2 cellular contexts compared by ENCODE assay signal in genomic region chr13:28117689-28118377, GRCh38.
TF ChIP-seq lines count a peak whose summit lies in the region.

No MANE protein-coding gene starts in this region.

TF ChIP-seq in SK-N-SH treated with all-trans-retinoic acid at 6 μM for 48 hours, 23 proteins besides CTCF, POLR2A, EP300 and RAD21 (continued from another document):
- TF ChIP-seq, protein P1, sequence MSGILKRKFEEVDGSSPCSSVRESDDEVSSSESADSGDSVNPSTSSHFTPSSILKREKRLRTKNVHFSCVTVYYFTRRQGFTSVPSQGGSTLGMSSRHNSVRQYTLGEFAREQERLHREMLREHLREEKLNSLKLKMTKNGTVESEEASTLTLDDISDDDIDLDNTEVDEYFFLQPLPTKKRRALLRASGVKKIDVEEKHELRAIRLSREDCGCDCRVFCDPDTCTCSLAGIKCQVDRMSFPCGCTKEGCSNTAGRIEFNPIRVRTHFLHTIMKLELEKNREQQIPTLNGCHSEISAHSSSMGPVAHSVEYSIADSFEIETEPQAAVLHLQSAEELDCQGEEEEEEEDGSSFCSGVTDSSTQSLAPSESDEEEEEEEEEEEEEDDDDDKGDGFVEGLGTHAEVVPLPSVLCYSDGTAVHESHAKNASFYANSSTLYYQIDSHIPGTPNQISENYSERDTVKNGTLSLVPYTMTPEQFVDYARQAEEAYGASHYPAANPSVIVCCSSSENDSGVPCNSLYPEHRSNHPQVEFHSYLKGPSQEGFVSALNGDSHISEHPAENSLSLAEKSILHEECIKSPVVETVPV (CRISPR knock-in tag; IDR thresholded peaks at IDR 0.05): no peak
- TF ChIP-seq PPARA (CRISPR knock-in tag; IDR thresholded peaks at IDR 0.05; ENCODE audit: borderline replicate concordance) (no peak), ESRRG (CRISPR knock-in tag; IDR thresholded peaks at IDR 0.05) (no peak), OSR1 (CRISPR knock-in tag; IDR thresholded peaks at IDR 0.05) (no peak), TOX (CRISPR knock-in tag; IDR thresholded peaks at IDR 0.05; ENCODE audit: borderline replicate concordance) (no peak), ZNF565 (CRISPR knock-in tag; conservative IDR thresholded peaks at IDR 0.05; ENCODE audit: low read depth) (no peak), ZFP30 (CRISPR knock-in tag; IDR thresholded peaks at IDR 0.05) (no peak), ARNTL (CRISPR knock-in tag; IDR thresholded peaks at IDR 0.05; ENCODE audit: borderline replicate concordance, low read depth) (no peak), PATZ1 (CRISPR knock-in tag; IDR thresholded peaks at IDR 0.05; ENCODE audit: borderline replicate concordance) (no peak)
- TF ChIP-seq, protein P2, sequence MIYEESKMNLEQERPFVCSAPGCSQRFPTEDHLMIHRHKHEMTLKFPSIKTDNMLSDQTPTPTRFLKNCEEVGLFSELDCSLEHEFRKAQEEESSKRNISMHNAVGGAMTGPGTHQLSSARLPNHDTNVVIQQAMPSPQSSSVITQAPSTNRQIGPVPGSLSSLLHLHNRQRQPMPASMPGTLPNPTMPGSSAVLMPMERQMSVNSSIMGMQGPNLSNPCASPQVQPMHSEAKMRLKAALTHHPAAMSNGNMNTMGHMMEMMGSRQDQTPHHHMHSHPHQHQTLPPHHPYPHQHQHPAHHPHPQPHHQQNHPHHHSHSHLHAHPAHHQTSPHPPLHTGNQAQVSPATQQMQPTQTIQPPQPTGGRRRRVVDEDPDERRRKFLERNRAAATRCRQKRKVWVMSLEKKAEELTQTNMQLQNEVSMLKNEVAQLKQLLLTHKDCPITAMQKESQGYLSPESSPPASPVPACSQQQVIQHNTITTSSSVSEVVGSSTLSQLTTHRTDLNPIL (CRISPR knock-in tag; IDR thresholded peaks at IDR 0.05; ENCODE audit: low read depth): no peak

TF ChIP-seq in SK-N-SH, 30 proteins besides CTCF, POLR2A, EP300 and RAD21 (continued from another document):
- TF ChIP-seq GABPA (IDR thresholded peaks at IDR 0.05; ENCODE audit: low read depth) (no peak), RCOR1 (IDR thresholded peaks at IDR 0.05; ENCODE audit: low read length) (no peak), EZH2phosphoT487 (IDR thresholded peaks at IDR 0.05; ENCODE audit: borderline replicate concordance, low read depth) (no peak), NRF1 (IDR thresholded peaks at IDR 0.05; ENCODE audit: low read depth, low read length) (no peak), FOSL2 (IDR thresholded peaks at IDR 0.05; ENCODE audit: borderline replicate concordance, low read depth) (no peak), MEF2A (IDR thresholded peaks at IDR 0.05; ENCODE audit: borderline replicate concordance, low read depth) (no peak), SIN3A (IDR thresholded peaks at IDR 0.05; ENCODE audit: borderline replicate concordance, low read depth, low read length) (no peak)
- TF ChIP-seq, protein P3, sequence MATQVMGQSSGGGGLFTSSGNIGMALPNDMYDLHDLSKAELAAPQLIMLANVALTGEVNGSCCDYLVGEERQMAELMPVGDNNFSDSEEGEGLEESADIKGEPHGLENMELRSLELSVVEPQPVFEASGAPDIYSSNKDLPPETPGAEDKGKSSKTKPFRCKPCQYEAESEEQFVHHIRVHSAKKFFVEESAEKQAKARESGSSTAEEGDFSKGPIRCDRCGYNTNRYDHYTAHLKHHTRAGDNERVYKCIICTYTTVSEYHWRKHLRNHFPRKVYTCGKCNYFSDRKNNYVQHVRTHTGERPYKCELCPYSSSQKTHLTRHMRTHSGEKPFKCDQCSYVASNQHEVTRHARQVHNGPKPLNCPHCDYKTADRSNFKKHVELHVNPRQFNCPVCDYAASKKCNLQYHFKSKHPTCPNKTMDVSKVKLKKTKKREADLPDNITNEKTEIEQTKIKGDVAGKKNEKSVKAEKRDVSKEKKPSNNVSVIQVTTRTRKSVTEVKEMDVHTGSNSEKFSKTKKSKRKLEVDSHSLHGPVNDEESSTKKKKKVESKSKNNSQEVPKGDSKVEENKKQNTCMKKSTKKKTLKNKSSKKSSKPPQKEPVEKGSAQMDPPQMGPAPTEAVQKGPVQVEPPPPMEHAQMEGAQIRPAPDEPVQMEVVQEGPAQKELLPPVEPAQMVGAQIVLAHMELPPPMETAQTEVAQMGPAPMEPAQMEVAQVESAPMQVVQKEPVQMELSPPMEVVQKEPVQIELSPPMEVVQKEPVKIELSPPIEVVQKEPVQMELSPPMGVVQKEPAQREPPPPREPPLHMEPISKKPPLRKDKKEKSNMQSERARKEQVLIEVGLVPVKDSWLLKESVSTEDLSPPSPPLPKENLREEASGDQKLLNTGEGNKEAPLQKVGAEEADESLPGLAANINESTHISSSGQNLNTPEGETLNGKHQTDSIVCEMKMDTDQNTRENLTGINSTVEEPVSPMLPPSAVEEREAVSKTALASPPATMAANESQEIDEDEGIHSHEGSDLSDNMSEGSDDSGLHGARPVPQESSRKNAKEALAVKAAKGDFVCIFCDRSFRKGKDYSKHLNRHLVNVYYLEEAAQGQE (IDR thresholded peaks at IDR 0.05; ENCODE audit: low read depth, low read length): no peak
